Comparison of ENCODE assay signal across 23 cellular contexts in the genomic region with DNA sequence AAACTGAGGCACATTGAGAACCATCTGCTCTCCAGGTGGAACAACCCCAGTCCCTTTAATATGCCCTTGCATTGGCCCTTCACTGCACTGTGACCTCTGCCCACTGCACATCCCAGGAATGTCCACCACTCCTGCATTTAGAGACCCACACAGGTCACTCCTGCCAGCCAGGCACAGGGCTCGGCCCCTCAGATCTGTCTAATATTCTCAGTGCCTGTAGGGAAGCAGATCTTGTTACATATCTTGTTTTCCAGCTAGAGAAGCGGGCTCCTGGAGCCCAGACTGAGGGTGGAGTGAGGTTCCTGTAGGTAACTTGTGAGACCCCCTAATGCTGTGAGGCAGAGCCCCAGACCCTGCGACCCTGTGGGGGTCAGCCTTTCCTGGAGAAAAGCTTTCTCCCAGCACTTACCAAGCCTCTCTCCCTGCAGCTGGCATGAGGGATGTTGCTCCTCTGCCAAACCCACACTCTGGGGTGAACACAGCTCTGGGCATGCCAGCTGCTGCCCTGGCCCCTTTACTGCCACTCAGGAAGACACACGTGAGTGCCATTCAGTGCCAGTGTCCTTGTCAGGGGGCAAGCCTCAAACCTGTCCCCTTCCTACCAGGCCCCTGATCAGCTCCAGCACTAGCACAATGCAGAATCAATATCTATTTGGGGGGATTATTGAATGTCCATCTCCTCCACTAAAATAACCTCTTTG. TPM values are rescaled to one million over a fixed set of nuclear protein-coding genes. Genes with fewer than 3 reads are reported as not detected.
A peak's percentile ranks its signal among the peaks of the same experiment; 100 is the strongest.
DNase-seq lines count a peak whose midpoint lies in the region; ATAC-seq and TF ChIP-seq lines count a peak whose summit lies in the region.
"Had no signal": no experiment of that assay in that cellular context is flagged by ENCODE, and none has a peak within 500 bp of the region (broad histone marks: within the 10 kb centered on the region; RNA-seq: fewer than 3 reads in every experiment).

No MANE protein-coding gene starts in this region.

- peaks cover 3% of the 10 kb centered on the region for H3K27me3 Mint-ChIP-seq in endothelial cell (ENCODE audit: unreplicated experiment)

- H3K9ac ChIP-seq in trophoblast cell (ENCODE audit: low read length): no peak overlapping the region
- H3K9ac ChIP-seq: BLaER1 treated with 17β-estradiol and CSF1 and Interleukin-3, amounts not matched to agents 10 nM and 100 nM had no signal

- no peak overlapping the region for H2AK5ac ChIP-seq in trophoblast cell (ENCODE audit: low read length)

- no peak overlapping the region for H3K27ac ChIP-seq in trophoblast cell (ENCODE audit: low read depth, low read length)
- H3K27ac ChIP-seq: 22Rv1; BLaER1 treated with 17β-estradiol and CSF1 and Interleukin-3, amounts not matched to agents 10 nM and 100 nM; SK-N-MC had no signal

- H3K27ac Mint-ChIP-seq in endothelial cell (ENCODE audit: unreplicated experiment): no peak overlapping the region
- H3K27ac Mint-ChIP-seq: CD4-positive, alpha-beta memory T cell; H9; HFFc6 had no signal

- no peak overlapping the region for H4K91ac ChIP-seq in trophoblast cell (ENCODE audit: low read depth, low read length)

- peaks cover 4% of the 10 kb centered on the region for H3K4me1 Mint-ChIP-seq in endothelial cell (ENCODE audit: unreplicated experiment)

- TF ChIP-seq POLR2A in GM18505 (IDR thresholded peaks at IDR 0.05; ENCODE audit: borderline replicate concordance, extremely low read depth, insufficient read depth, insufficient read length): no peak

- no peaks in the 10 kb centered on the region for H3K4me1 ChIP-seq in trophoblast cell (ENCODE audit: control insufficient read depth in 1 of 2, insufficient read depth in 2 of 2, low read length in 2 of 2)

- no peak overlapping the region for H4K8ac ChIP-seq in trophoblast cell (ENCODE audit: low read depth, low read length)

- no peak for TF ChIP-seq CTCF in endothelial cell (IDR thresholded peaks at IDR 0.05; ENCODE audit: unreplicated experiment)
- no peak for TF ChIP-seq CTCF in omental fat pad (IDR thresholded peaks at IDR 0.05)

- H2AFZ ChIP-seq in trophoblast cell (ENCODE audit: insufficient read depth, low read length, poor library complexity): no peak overlapping the region

- ATAC-seq in omental fat pad (ENCODE audit: low FRiP score): no peak
- ATAC-seq in GM18505 (IDR thresholded peaks at IDR 0.05; ENCODE audit: unreplicated experiment): no peak
- ATAC-seq in HG03175 (IDR thresholded peaks at IDR 0.05; ENCODE audit: unreplicated experiment): no peak

- no peak overlapping the region for H2BK120ac ChIP-seq in trophoblast cell (ENCODE audit: insufficient read depth, low read length, poor library complexity)

- no peak overlapping the region for H3K14ac ChIP-seq in trophoblast cell (ENCODE audit: low read length)

- no peak overlapping the region for H3K4ac ChIP-seq in trophoblast cell (ENCODE audit: low read depth, low read length)

- H3K23ac ChIP-seq in trophoblast cell (ENCODE audit: low read length): no peak overlapping the region

- H2BK5ac ChIP-seq in trophoblast cell (ENCODE audit: low read depth, low read length, poor library complexity): no peak overlapping the region

- no peaks in the 10 kb centered on the region for H3K79me2 ChIP-seq in trophoblast cell (ENCODE audit: control insufficient read depth, insufficient read depth, low read length, poor library complexity)

- WGBS in trophoblast cell (ENCODE audit: extremely low coverage, insufficient coverage, insufficient read length): no CpG with 5 or more reads among the region's 4 CpGs

- DNase-seq in DMS 273 (lab: John Stamatoyannopoulos, UW; ENCODE audit: unreplicated experiment): peak; percentile 10
- no peak for DNase-seq in DMS 273 treated with DMSO at 0.1 percent for 48 hours (lab: John Stamatoyannopoulos, UW)
- peak; percentile 49 for DNase-seq in DMS79 (lab: John Stamatoyannopoulos, UW)
- DNase-seq in endothelial cell (ENCODE audit: low spot score): no peak
- DNase-seq in trophoblast cell: no peak
- DNase-seq in omental fat pad (ENCODE audit: low spot score): no peak
- DNase-seq: ACHN; CD4-positive, alpha-beta memory T cell; H9; HFFc6; Kasumi-1; NCI-H1417 treated with DMSO at 0.1 percent for 48 hours; NCI-H1930; NCI-H2227 treated with DMSO at 0.1 percent for 48 hours; NCI-H524 treated with DMSO at 0.1 percent for 48 hours; SHP77; SW 1271 had no signal

- no peak overlapping the region for H2BK12ac ChIP-seq in trophoblast cell (ENCODE audit: low read length)

- H4K12ac ChIP-seq in trophoblast cell (ENCODE audit: low read depth, low read length): no peak overlapping the region

- peak overlapping the region; percentile 3 for H3K4me3 Mint-ChIP-seq in endothelial cell (ENCODE audit: unreplicated experiment)
- H3K4me3 Mint-ChIP-seq: CD4-positive, alpha-beta memory T cell; H9; HFFc6 had no signal

- H3K18ac ChIP-seq in trophoblast cell (ENCODE audit: low read length): no peak overlapping the region

- no peak overlapping the region for H3K4me2 ChIP-seq in trophoblast cell (ENCODE audit: low read length)
- H3K4me2 ChIP-seq: BLaER1 treated with 17β-estradiol and CSF1 and Interleukin-3, amounts not matched to agents 10 nM and 100 nM had no signal

- no peaks in the 10 kb centered on the region for H3K36me3 ChIP-seq in trophoblast cell (ENCODE audit: control insufficient read depth in 1 of 2, insufficient read depth in 2 of 2, low read length in 2 of 2)
- H3K36me3 ChIP-seq: BLaER1 treated with 17β-estradiol and CSF1 and Interleukin-3, amounts not matched to agents 10 nM and 100 nM had no signal

- H3K36me3 Mint-ChIP-seq in endothelial cell (ENCODE audit: low read depth, unreplicated experiment): no peaks in the 10 kb centered on the region
- H3K36me3 Mint-ChIP-seq: CD4-positive, alpha-beta memory T cell had no signal

- H3K27me3 ChIP-seq in trophoblast cell (ENCODE audit: insufficient read depth, low read length): no peaks in the 10 kb centered on the region

- H3K79me1 ChIP-seq in trophoblast cell (ENCODE audit: low read length): no peaks in the 10 kb centered on the region

- H3K9me3 ChIP-seq in trophoblast cell (ENCODE audit: insufficient read depth, low read depth, low read length): no peaks in the 10 kb centered on the region

- H3K4me3 ChIP-seq in trophoblast cell (ENCODE audit: low read depth, low read length): peak overlapping the region; percentile 54
- H3K4me3 ChIP-seq: BLaER1 treated with 17β-estradiol and CSF1 and Interleukin-3, amounts not matched to agents 10 nM and 100 nM; SK-N-MC had no signal

- H3K9me3 Mint-ChIP-seq in endothelial cell (ENCODE audit: unreplicated experiment): no peaks in the 10 kb centered on the region
- H3K9me3 Mint-ChIP-seq: CD4-positive, alpha-beta memory T cell; H9; HFFc6 had no signal

RNA-seq across cellular contexts. Expression of gene CRHR1, which starts 40.3 kb away (rescaled TPM):
- total RNA-seq in endothelial cell (ENCODE audit: unreplicated experiment) (not detected), omental fat pad (not detected)
- polyA plus RNA-seq in trophoblast cell (2013): 0.04 and 0.14 TPM in 2 replicates
- total RNA-seq: CD4-positive, alpha-beta memory T cell; HFFc6; MCF 10A had no signal
- polyA plus RNA-seq: CD4-positive, alpha-beta memory T cell had no signal

Comparison
In these comparisons a context has a peak if more than half of its experiments do, and no peak if none do; other contexts are left out.
1. DNase-seq: peak in DMS 273 (single experiment) and DMS79 (single experiment); none in DMS 273 treated with DMSO at 0.1 percent for 48 hours (single experiment), endothelial cell (single experiment), trophoblast cell (0 of 2) and omental fat pad (single experiment).